In the genomic region with DNA sequence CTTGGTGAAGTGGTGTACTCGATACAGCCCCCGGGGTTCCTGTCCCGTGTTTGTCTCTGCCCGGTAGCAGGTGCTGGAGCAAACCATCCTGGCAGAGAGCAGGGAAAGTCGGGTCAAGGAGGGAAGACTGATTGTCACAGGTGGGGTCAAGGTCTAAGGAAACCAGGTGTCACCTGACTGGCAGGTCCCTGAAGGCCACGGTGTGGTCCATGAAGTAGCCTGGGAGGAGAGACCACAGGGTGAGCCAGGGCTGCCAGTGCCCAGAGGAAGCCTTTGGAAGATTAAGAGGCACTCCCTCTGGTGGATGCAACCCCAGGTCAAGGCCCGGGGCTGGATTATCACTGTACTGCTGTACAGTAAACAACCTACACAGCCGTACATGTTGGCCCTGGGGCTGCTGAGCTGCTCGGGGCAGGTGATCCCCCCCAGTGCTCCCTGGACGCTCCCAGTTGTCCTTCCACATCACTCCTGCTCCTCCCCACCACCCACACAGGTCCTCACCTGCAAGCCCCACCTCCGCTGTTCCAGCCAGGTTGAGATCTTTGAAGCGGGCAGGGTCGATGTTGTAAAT, we compare ENCODE assay signal across 10 cellular contexts. TPM values are rescaled to one million over a fixed set of nuclear protein-coding genes. Genes with fewer than 3 reads are reported as not detected.
A peak's percentile ranks its signal among the peaks of the same experiment; 100 is the strongest.
DNase-seq lines count a peak whose midpoint lies in the region; ATAC-seq and TF ChIP-seq lines count a peak whose summit lies in the region.
"Had no signal": no experiment of that assay in that cellular context is flagged by ENCODE, and none has a peak within 500 bp of the region (broad histone marks: within the 10 kb centered on the region; RNA-seq: fewer than 3 reads in every experiment).

No MANE protein-coding gene starts in this region.

- H3F3A ChIP-seq in MM.1S (ENCODE audit: insufficient read depth, low read length): no peaks in the 10 kb centered on the region

- H3K4me1 ChIP-seq in HCT116 (ENCODE audit: control insufficient read depth in 1 of 2, insufficient read depth in 2 of 2, low read length in 2 of 2) (no peaks in the 10 kb centered on the region), MM.1S (ENCODE audit: low read length) (no peaks in the 10 kb centered on the region), breast epithelium (no peaks in the 10 kb centered on the region)

- intact Hi-C loops in HCT116 (cut with micrococcal nuclease) (no loop called here), left ventricle myocardium superior (cut with micrococcal nuclease) (no loop called here), breast epithelium (cut with DNase I; ENCODE audit: low total_unique reads) (no loop called here)

- H3K27me3 ChIP-seq in HCT116 (ENCODE audit: insufficient read depth, low read length) (no peaks in the 10 kb centered on the region), MM.1S (replicated peaks; ENCODE audit: insufficient read depth, low read length) (no peaks in the 10 kb centered on the region), breast epithelium (no peaks in the 10 kb centered on the region)

- TF ChIP-seq POLR2A in HCT116 (IDR thresholded peaks at IDR 0.05; ENCODE audit: borderline replicate concordance, extremely low read depth, insufficient read depth, insufficient read length): no peak
- TF ChIP-seq POLR2A in breast epithelium (IDR thresholded peaks at IDR 0.05): no peak

- ATAC-seq in HCT116 (peak; percentile 73), left ventricle myocardium superior (peak; percentile 30), GM18511 (IDR thresholded peaks at IDR 0.05; ENCODE audit: unreplicated experiment) (no peak)

- H3K9me3 ChIP-seq in HCT116 (ENCODE audit: control insufficient read depth in 1 of 2, insufficient read depth in 1 of 2, low read depth in 1 of 2, low read length in 2 of 2) (no peaks in the 10 kb centered on the region), MM.1S (replicated peaks; ENCODE audit: insufficient read depth, low read length) (no peaks in the 10 kb centered on the region), breast epithelium (no peaks in the 10 kb centered on the region)

- peak; percentile 33; the same call in 1 of the 2 replicates for TF ChIP-seq RAD21 in HCT116 (IDR thresholded peaks at IDR 0.05; ENCODE audit: low read depth)

- RAD21 ChIA-PET in HCT116 (lab: Charles Lee; ENCODE audit: low non-redundant PET in 1 of 2, low total read pairs in 2 of 2, uncharacterized antibody in 2 of 2, unreplicated experiment in 2 of 2): no interaction called here

- H3K9me2 ChIP-seq in HCT116 (ENCODE audit: insufficient read depth) (no peaks in the 10 kb centered on the region), MM.1S (replicated peaks; ENCODE audit: insufficient read depth, low read length) (no peaks in the 10 kb centered on the region)

- H3K27ac ChIP-seq in HCT116 (ENCODE audit: low read depth, low read length) (no peak overlapping the region), MM.1S (ENCODE audit: low read length) (no peak overlapping the region), breast epithelium (no peak overlapping the region)

- BruUV-seq in HCT116 (replicated peaks; lab: Mats Ljungman, UMichigan): no TSS peak

- no peak for TF ChIP-seq CTCF in HCT116 (IDR thresholded peaks at IDR 0.05 in 2 of 3, conservative IDR thresholded peaks at IDR 0.05 in 1 of 3; ENCODE audit: borderline replicate concordance in 1 of 3, insufficient read depth in 1 of 3, low read depth in 2 of 3, low read length in 2 of 3)
- no peak for TF ChIP-seq CTCF in MM.1S (IDR thresholded peaks at IDR 0.05; ENCODE audit: low read length)
- no peak for TF ChIP-seq CTCF in breast epithelium (IDR thresholded peaks at IDR 0.05)

- H3K4me3 ChIP-seq in HCT116 (replicated peaks in 1 of 2; ENCODE audit: low read depth in 1 of 2, low read length in 2 of 2) (no peak overlapping the region), MM.1S (ENCODE audit: low read length) (no peak overlapping the region), breast epithelium (no peak overlapping the region)

- CTCF ChIA-PET in HCT116 (lab: Charles Lee): interaction anchor here (2.3 kb wide), 1 partner anchor 12 kb away, joined by 10 read pairs; the partner anchor contains the start of genes MRPS12 and SARS2

- H4K20me1 ChIP-seq in HCT116 (ENCODE audit: insufficient read depth): no peaks in the 10 kb centered on the region
- H4K20me1 ChIP-seq in MM.1S (ENCODE audit: insufficient read depth, low read length): no peaks in the 10 kb centered on the region

- peaks cover 2 to 6% of the 10 kb centered on the region in 2 experiments; a peak in 2 of 4 replicates for H3K36me3 ChIP-seq in HCT116 (ENCODE audit: control insufficient read depth in 1 of 2, insufficient read depth in 2 of 2, low read length in 2 of 2)
- H3K36me3 ChIP-seq in MM.1S (replicated peaks; ENCODE audit: insufficient read depth, low read length): no peaks in the 10 kb centered on the region
- no peaks in the 10 kb centered on the region for H3K36me3 ChIP-seq in breast epithelium

- H3K4me2 ChIP-seq in HCT116 (ENCODE audit: low read length) (no peak overlapping the region), MM.1S (ENCODE audit: low read depth, low read length) (no peak overlapping the region)

- POLR2A ChIA-PET in HCT116 (lab: Charles Lee): interaction anchor here (0.7 kb wide), 1 partner anchor 11 kb away, joined by 5 read pairs; no protein-coding TSS in a partner anchor

- H2AFZ ChIP-seq in HCT116 (ENCODE audit: low read depth, low read length, poor library complexity, severe bottlenecking): no peak overlapping the region
- no peak overlapping the region for H2AFZ ChIP-seq in MM.1S (ENCODE audit: low read length)

- no peak overlapping the region for H3K9ac ChIP-seq in HCT116 (ENCODE audit: low read length)
- H3K9ac ChIP-seq in MM.1S (ENCODE audit: low read length): no peak overlapping the region

- DNase-seq in AG08396 (ENCODE audit: low spot score) (peak; percentile 44), HCT116 (ENCODE audit: low read depth, low spot score) (no peak), SHP77 treated with DMSO at 0.1 percent for 48 hours (lab: John Stamatoyannopoulos, UW) (peak; percentile 72), left ventricle myocardium superior (no peak), MM.1S (no peak), breast epithelium (ENCODE audit: low spot score in 2 of 2) (no peak), NOMO-1 treated with dmso at 0.1 percent for 144 hours (lab: John Stamatoyannopoulos, UW; ENCODE audit: unreplicated experiment) (no peak)
- DNase-seq: activated CD8-positive, alpha-beta memory T cell treated with anti-CD3 and anti-CD28 coated beads for 24 hours; foreskin melanocyte had no signal

- H3K79me2 ChIP-seq in HCT116 (ENCODE audit: insufficient read depth, low read length): no peaks in the 10 kb centered on the region
- no peaks in the 10 kb centered on the region for H3K79me2 ChIP-seq in MM.1S (ENCODE audit: low read length)

TF ChIP-seq in HCT116, 20 proteins besides CTCF, POLR2A, EP300 and RAD21:
- no peak for TF ChIP-seq EZH2 (IDR thresholded peaks at IDR 0.05)
- no peak for TF ChIP-seq ELF1 (IDR thresholded peaks at IDR 0.05; ENCODE audit: borderline replicate concordance, low read depth)
- no peak for TF ChIP-seq CEBPB (IDR thresholded peaks at IDR 0.05; ENCODE audit: low read depth)
- TF ChIP-seq SP1 (IDR thresholded peaks at IDR 0.05; ENCODE audit: low read depth): no peak
- no peak for TF ChIP-seq SRF (IDR thresholded peaks at IDR 0.05; ENCODE audit: low read depth)
- TF ChIP-seq FOSL1 (IDR thresholded peaks at IDR 0.05; ENCODE audit: low read depth): no peak
- TF ChIP-seq EGR1 (IDR thresholded peaks at IDR 0.05; ENCODE audit: low read depth): no peak
- TF ChIP-seq, protein P1, sequence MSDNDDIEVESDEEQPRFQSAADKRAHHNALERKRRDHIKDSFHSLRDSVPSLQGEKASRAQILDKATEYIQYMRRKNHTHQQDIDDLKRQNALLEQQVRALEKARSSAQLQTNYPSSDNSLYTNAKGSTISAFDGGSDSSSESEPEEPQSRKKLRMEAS (IDR thresholded peaks at IDR 0.05): no peak
- no peak for TF ChIP-seq JUND (IDR thresholded peaks at IDR 0.05)
- TF ChIP-seq CBX3 (IDR thresholded peaks at IDR 0.05; ENCODE audit: low read depth): no peak

RNA-seq across cellular contexts. Expression of gene CCER2, which starts 6.0 kb away (rescaled TPM):
- 1.2 TPM for total RNA-seq in HCT116 (2021; ENCODE audit: unreplicated experiment)
- polyA plus RNA-seq in HCT116 (2012): 0.85 and 0.92 TPM in 2 replicates
- not detected for total RNA-seq in left ventricle myocardium superior
- under 1 TPM in 2 of 3 donors, not detected in 1; 0.64 to 0.88 TPM for total RNA-seq in breast epithelium

RNA-seq across cellular contexts. Expression of gene SARS2, which starts 12.6 kb away (rescaled TPM):
- total RNA-seq in HCT116 (2021; ENCODE audit: unreplicated experiment): 58.2 TPM
- 67.5 and 72.1 TPM in 2 replicates for polyA plus RNA-seq in HCT116 (2012)
- 13.2 TPM for total RNA-seq in left ventricle myocardium superior
- total RNA-seq in breast epithelium: 10 to 100 TPM; 10.9 to 22.6 (median 18.9) TPM

RNA-seq across cellular contexts. Expression of gene MRPS12, which starts 12.7 kb away (rescaled TPM):
- total RNA-seq in HCT116 (2021; ENCODE audit: unreplicated experiment): 97.7 TPM
- polyA plus RNA-seq in HCT116 (2012): 63.4 and 69.8 TPM in 2 replicates
- total RNA-seq in left ventricle myocardium superior: 71.9 TPM
- 10 to 100 TPM; 27.5 to 41.0 (median 29.3) TPM for total RNA-seq in breast epithelium

RNA-seq across cellular contexts. Expression of gene NFKBIB, which starts 18.2 kb away (rescaled TPM):
- total RNA-seq in HCT116 (2021; ENCODE audit: unreplicated experiment) (51.2 TPM), left ventricle myocardium superior (14.5 TPM), breast epithelium (10 to 100 TPM; 15.7 to 29.2 (median 19.6) TPM)
- 44.6 and 45.8 TPM in 2 replicates for polyA plus RNA-seq in HCT116 (2012)

RNA-seq across cellular contexts. Expression of gene SIRT2, which starts 18.6 kb away (rescaled TPM):
- total RNA-seq in HCT116 (2021; ENCODE audit: unreplicated experiment): 15.4 TPM
- 13.9 and 16.3 TPM in 2 replicates for polyA plus RNA-seq in HCT116 (2012)
- total RNA-seq in left ventricle myocardium superior: 94.4 TPM
- 10 to 100 TPM; 61.8 to 92.3 (median 88.2) TPM for total RNA-seq in breast epithelium

Comparison
In these comparisons a context has a peak if more than half of its experiments do, and no peak if none do; other contexts are left out.
1. DNase-seq: peak in AG08396 (single experiment) and SHP77 treated with DMSO at 0.1 percent for 48 hours (single experiment); none in HCT116 (single experiment), left ventricle myocardium superior (single experiment), MM.1S (single experiment), breast epithelium (0 of 2) and NOMO-1 treated with dmso at 0.1 percent for 144 hours (single experiment).